Comparison of ENCODE assay signal across 1 cellular context in the genomic region with DNA sequence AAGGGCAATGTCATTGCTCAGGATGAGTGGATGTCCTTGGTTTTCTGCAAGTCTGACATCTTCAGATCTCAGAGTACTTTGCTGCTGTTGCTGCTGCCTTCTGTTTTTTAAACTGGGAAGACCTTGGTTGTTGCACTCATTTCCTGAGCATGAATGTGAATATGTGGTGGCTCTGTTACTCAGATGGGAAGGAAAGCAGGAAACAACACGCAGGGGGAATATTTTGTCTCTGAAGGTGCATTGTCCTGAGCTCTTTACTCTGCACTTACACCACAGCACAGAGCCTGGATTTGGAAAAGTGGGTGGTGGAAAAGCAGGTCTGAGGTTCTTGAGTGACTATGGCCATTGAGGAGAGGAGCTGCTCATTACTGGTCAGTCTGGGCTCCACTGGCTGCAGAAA.
TF ChIP-seq lines count a peak whose summit lies in the region.

No MANE protein-coding gene starts in this region.

TF ChIP-seq in endothelial cell of umbilical vein, 7 proteins besides CTCF, POLR2A, EP300 and RAD21:
- TF ChIP-seq MYC (IDR thresholded peaks at IDR 0.05; ENCODE audit: low read depth, low read length) (no peak), POLR2AphosphoS5 (IDR thresholded peaks at IDR 0.05; ENCODE audit: insufficient read depth, low read depth, low read length) (no peak), FOS (IDR thresholded peaks at IDR 0.05; ENCODE audit: borderline replicate concordance, insufficient read depth, low read length) (peak; percentile 28), EZH2 (IDR thresholded peaks at IDR 0.05; ENCODE audit: borderline replicate concordance, low read depth, low read length, severe bottlenecking) (no peak), GATA2 (IDR thresholded peaks at IDR 0.05; ENCODE audit: insufficient read depth, insufficient read length, low read depth, low read length) (no peak)
